8 cellular contexts compared by ENCODE assay signal in the genomic region with DNA sequence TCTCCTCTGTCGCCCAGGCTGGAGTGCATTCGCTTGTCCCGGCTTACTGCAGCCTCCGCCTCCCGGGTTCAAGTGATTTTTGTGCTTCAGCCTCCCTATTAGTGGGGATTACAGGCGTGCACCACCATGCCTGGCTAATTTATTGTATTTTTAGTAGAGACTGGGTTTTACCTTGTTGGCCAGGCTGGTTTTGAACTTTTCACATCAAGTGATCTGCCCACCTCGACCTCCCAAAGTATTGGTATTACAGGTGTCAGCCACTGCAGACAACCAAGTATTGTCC. TPM values are rescaled to one million over a fixed set of nuclear protein-coding genes. Genes with fewer than 3 reads are reported as not detected.
DNase-seq lines count a peak whose midpoint lies in the region; ATAC-seq and TF ChIP-seq lines count a peak whose summit lies in the region.

No MANE protein-coding gene starts in this region.

- peaks cover 7% of the 10 kb centered on the region for H3K79me1 ChIP-seq in H9 (ENCODE audit: insufficient read depth, low read depth, low read length, poor library complexity, severe bottlenecking)

- TF ChIP-seq CTCF in H9 (conservative IDR thresholded peaks at IDR 0.05) (no peak), activated B cell treated with CpG ODN at 0.5 μM for 24 hours (IDR thresholded peaks at IDR 0.05) (no peak)

- no peak overlapping the region for H3K4ac ChIP-seq in H9 (ENCODE audit: low read depth, low read length)

- H4K8ac ChIP-seq in H9 (replicated peaks; ENCODE audit: insufficient read length, low read depth, low read length) = no peak overlapping the region

- H3K27me3 Mint-ChIP-seq in H9 (ENCODE audit: low read depth) (no peaks in the 10 kb centered on the region; the same call in 1 of the 2 replicates), activated B cell treated with CpG ODN at 0.5 μM for 24 hours (no peaks in the 10 kb centered on the region)

- H3T11ph ChIP-seq in H9 (ENCODE audit: low read length) = no peak overlapping the region

- no peak overlapping the region for H3K23ac ChIP-seq in H9 (ENCODE audit: insufficient read length, low read depth, low read length)

- H3K9me3 ChIP-seq in H9 (ENCODE audit: control insufficient read depth, low read depth, low read length) (no peaks in the 10 kb centered on the region), right cardiac atrium (ENCODE audit: control insufficient read depth, low read length) (no peaks in the 10 kb centered on the region), skeletal muscle satellite cell (replicated peaks; ENCODE audit: low read length) (no peaks in the 10 kb centered on the region)

- H3K27ac ChIP-seq in H9 (ENCODE audit: insufficient read length, low read depth, low read length) = peak overlapping the region; percentile 60
- H3K27ac ChIP-seq in right cardiac atrium (ENCODE audit: low read length) = no peak overlapping the region

- no peak overlapping the region for H2BK15ac ChIP-seq in H9 (ENCODE audit: low read depth, low read length)

- H3K4me2 ChIP-seq in H9 (ENCODE audit: insufficient read depth, insufficient read length, low read length) (peak overlapping the region; percentile 99), skeletal muscle satellite cell (ENCODE audit: low read length) (peak overlapping the region; percentile 79)

- peaks cover 49% of the 10 kb centered on the region for H3K36me3 ChIP-seq in skeletal muscle satellite cell (ENCODE audit: insufficient read depth, low read length)

- H3K56ac ChIP-seq in H9 (ENCODE audit: insufficient read length, low read depth, low read length) = no peak overlapping the region

- H2BK5ac ChIP-seq in H9 (ENCODE audit: insufficient read length, low read length) = no peak overlapping the region

- H3K36me3 Mint-ChIP-seq in H9 (ENCODE audit: insufficient read depth in 1 of 3, low read depth in 3 of 3) = peaks cover 31 to 61% (median 44%) of the 10 kb centered on the region in 3 experiments
- H3K36me3 Mint-ChIP-seq in activated B cell treated with CpG ODN at 0.5 μM for 24 hours (ENCODE audit: low read depth) = peaks cover 62% of the 10 kb centered on the region

- no peak overlapping the region for H2BK120ac ChIP-seq in H9 (ENCODE audit: low read depth, low read length, poor library complexity, severe bottlenecking)

- H2BK20ac ChIP-seq in H9 (ENCODE audit: low read depth, low read length, poor library complexity, severe bottlenecking) = no peak overlapping the region

- no CpG with 5 or more reads among the region's 7 CpGs for WGBS in H9 (ENCODE audit: extremely low coverage, insufficient read length, low lambda C conversion rate)
- 78% methylated on average over 7 of the region's 7 CpGs for WGBS in right cardiac atrium

- POLR2A ChIA-PET in activated B cell treated with CpG ODN at 0.5 μM for 24 hours (lab: Charles Lee) = interaction anchor here (1.7 kb wide), 1 partner anchor 183 kb away, joined by 21 read pairs; a partner anchor contains a TSS

- H3K4me3 Mint-ChIP-seq in H9 (peak overlapping the region; percentile 97 to 99), activated B cell treated with CpG ODN at 0.5 μM for 24 hours (peak overlapping the region; percentile 99)

- ATAC-seq in activated B cell treated with CpG ODN at 0.5 μM for 24 hours (ENCODE audit: low read depth) (no peak), right cardiac atrium (no peak), GM19328 (IDR thresholded peaks at IDR 0.05; ENCODE audit: unreplicated experiment) (no peak)

- 0 out of 2 replicates have a peak overlapping the region, but pooled peaks have one; percentile 20 for H3K14ac ChIP-seq in H9 (ENCODE audit: insufficient read depth, low read length)

- H3K4me1 ChIP-seq in H9 (ENCODE audit: insufficient read depth, low read length) (no peaks in the 10 kb centered on the region), right cardiac atrium (ENCODE audit: control insufficient read depth, insufficient read depth, low read length) (peaks cover 5% of the 10 kb centered on the region), skeletal muscle satellite cell (ENCODE audit: control insufficient read depth, insufficient read depth, low read length) (peaks cover 23% of the 10 kb centered on the region)

- peaks cover 18 to 24% of the 10 kb centered on the region in 2 experiments for H3K4me1 Mint-ChIP-seq in H9
- peaks cover 45% of the 10 kb centered on the region for H3K4me1 Mint-ChIP-seq in activated B cell treated with CpG ODN at 0.5 μM for 24 hours

- no peaks in the 10 kb centered on the region for H4K20me1 ChIP-seq in H9 (ENCODE audit: control insufficient read depth, insufficient read depth, insufficient read length)

- H3K18ac ChIP-seq in H9 (ENCODE audit: insufficient read length, low read depth, low read length) = no peak overlapping the region

- H3K9ac ChIP-seq in H9 (ENCODE audit: extremely low read depth, insufficient read length, low read length) (peak overlapping the region; percentile 89), skeletal muscle satellite cell (ENCODE audit: low read depth, low read length) (peak overlapping the region; percentile 96)

- H3K27ac Mint-ChIP-seq in H9 (peak overlapping the region; percentile 99 to 100 (median 100); a peak in 4 of 7 replicates), activated B cell treated with CpG ODN at 0.5 μM for 24 hours (peak overlapping the region; percentile 98)

- peak overlapping the region; percentile 96 for H3K4me3 ChIP-seq in right cardiac atrium (ENCODE audit: low read length)
- peak overlapping the region; percentile 84 for H3K4me3 ChIP-seq in skeletal muscle satellite cell (ENCODE audit: low read length)

- peaks cover 10% of the 10 kb centered on the region for H3K79me2 ChIP-seq in H9 (ENCODE audit: insufficient read depth, low read length)

- no peak for DNase-seq in H9
- no peak for DNase-seq in activated B cell treated with CpG ODN at 0.5 μM for 24 hours
- no peak for DNase-seq in right cardiac atrium
- no peak for DNase-seq in occipital lobe (lab: John Stamatoyannopoulos, UW)
- no peak for DNase-seq in NCI-H1417 treated with DMSO at 0.1 percent for 48 hours (lab: John Stamatoyannopoulos, UW)
- DNase-seq in NCI-H226 = no peak

- H3K27me3 ChIP-seq in H9 (ENCODE audit: insufficient read depth, low read length) = no peaks in the 10 kb centered on the region
- no peaks in the 10 kb centered on the region for H3K27me3 ChIP-seq in right cardiac atrium (ENCODE audit: control insufficient read depth, insufficient read depth)
- no peaks in the 10 kb centered on the region for H3K27me3 ChIP-seq in skeletal muscle satellite cell (ENCODE audit: control insufficient read depth, insufficient read depth, low read length)

- intact Hi-C loops in activated B cell treated with CpG ODN at 0.5 μM for 24 hours (cut with micrococcal nuclease) (loop anchor here (2.0 to 5.0 kb wide), 7 partner anchors 185 to 1446 kb away; a partner anchor contains a TSS), right cardiac atrium (cut with DNase I) (loop anchor here in 1 of 4 donors (5.0 kb wide), 1 partner anchor 34 kb away; a partner anchor contains a TSS)

- H4K5ac ChIP-seq in H9 (ENCODE audit: insufficient read length, low read depth, low read length) = no peak overlapping the region

- no peak overlapping the region for H2AK5ac ChIP-seq in H9 (ENCODE audit: insufficient read length, low read length)

- no peak overlapping the region for H2AFZ ChIP-seq in H9 (ENCODE audit: low read length)

- H4K91ac ChIP-seq in H9 (ENCODE audit: insufficient read length, low read depth, low read length) = no peak overlapping the region

- peaks cover 10% of the 10 kb centered on the region for H3K23me2 ChIP-seq in H9 (ENCODE audit: insufficient read length, low read depth, low read length, poor library complexity, severe bottlenecking)

- no peak overlapping the region for H2BK12ac ChIP-seq in H9 (ENCODE audit: insufficient read length, low read depth, low read length)

- no peaks in the 10 kb centered on the region; a peak in 1 of 5 replicates for H3K9me3 Mint-ChIP-seq in H9
- H3K9me3 Mint-ChIP-seq in activated B cell treated with CpG ODN at 0.5 μM for 24 hours = no peaks in the 10 kb centered on the region

- CTCF ChIA-PET in activated B cell treated with CpG ODN at 0.5 μM for 24 hours (lab: Charles Lee) = no interaction called here

RNA-seq across cellular contexts. Expression of a gene that starts 1.1 kb away (rescaled TPM):
- total RNA-seq in H9 (2021) (1,367 and 1,415 TPM in 2 replicates), activated B cell treated with CpG ODN at 0.5 μM for 24 hours (1,833 and 2,316 TPM in 2 replicates), right cardiac atrium (100 to 1,000 TPM; 469 to 564 (median 541) TPM), occipital lobe (705 TPM)
- 986 TPM for polyA plus RNA-seq in right cardiac atrium
- 829 and 962 TPM in 2 replicates for total RNA-seq in skeletal muscle satellite cell (2012; rRNA removed)

RNA-seq across cellular contexts. Expression of a gene that starts 1.5 kb away (rescaled TPM):
- total RNA-seq in H9 (2021) (8.0 and 9.2 TPM in 2 replicates), activated B cell treated with CpG ODN at 0.5 μM for 24 hours (7.1 and 10.5 TPM in 2 replicates), right cardiac atrium (1 to 10 TPM; 6.6 to 9.0 (median 7.3) TPM), occipital lobe (53.0 TPM)
- 4.4 TPM for polyA plus RNA-seq in right cardiac atrium
- 5.0 and 12.9 TPM in 2 replicates for total RNA-seq in skeletal muscle satellite cell (2012; rRNA removed)

RNA-seq across cellular contexts. Expression of a gene that starts 35.4 kb away (rescaled TPM):
- total RNA-seq in H9 (2021) (35.6 and 36.4 TPM in 2 replicates), activated B cell treated with CpG ODN at 0.5 μM for 24 hours (37.8 and 40.4 TPM in 2 replicates), right cardiac atrium (10 to 100 TPM; 28.2 to 39.6 (median 35.8) TPM), occipital lobe (23.7 TPM)
- 30.2 TPM for polyA plus RNA-seq in right cardiac atrium
- 30.6 and 38.5 TPM in 2 replicates for total RNA-seq in skeletal muscle satellite cell (2012; rRNA removed)
